1 cellular context compared by ENCODE assay signal in the genomic region with DNA sequence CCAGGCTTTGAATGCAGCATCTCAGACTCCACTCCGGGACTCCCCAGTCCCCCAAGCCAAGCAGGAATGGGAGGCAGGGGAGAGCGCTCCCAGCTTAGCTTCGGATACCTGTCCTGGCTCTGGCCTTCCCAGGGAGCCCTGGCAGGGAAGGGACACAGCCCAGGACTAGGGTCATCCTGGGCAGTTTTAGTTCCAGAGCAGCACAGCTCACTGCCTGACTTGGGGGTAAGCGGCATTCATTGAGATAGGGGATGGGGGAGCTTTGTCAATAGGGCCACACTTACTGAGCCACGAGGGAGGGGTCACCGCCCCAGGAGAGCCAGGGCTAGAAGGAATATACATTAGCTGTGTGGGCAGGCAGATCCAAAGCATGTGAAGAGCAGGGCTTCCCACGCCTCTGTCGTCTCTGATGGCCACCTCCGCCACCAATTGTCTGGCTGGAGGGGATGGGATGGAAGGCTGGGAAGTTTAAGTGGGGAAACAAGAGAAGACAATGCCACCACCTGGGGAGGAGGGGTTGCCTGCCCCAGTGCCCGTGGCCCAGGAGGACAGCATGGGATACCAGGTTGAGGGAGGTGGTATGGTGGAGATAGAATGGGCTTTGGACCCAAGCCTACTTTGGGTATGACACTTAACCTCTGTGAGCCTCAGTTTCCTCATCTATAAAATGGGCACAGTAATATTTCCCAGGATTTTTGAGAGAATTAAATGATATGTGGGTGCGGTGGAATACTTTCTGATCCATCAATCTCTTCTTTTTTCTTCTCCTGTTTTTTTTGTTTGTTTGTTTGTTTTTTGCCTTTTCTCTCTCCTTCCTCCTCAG.
A peak's percentile ranks its signal among the peaks of the same experiment; 100 is the strongest.
TF ChIP-seq lines count a peak whose summit lies in the region.

No MANE protein-coding gene starts in this region.

TF ChIP-seq in K562, 482 proteins besides CTCF, POLR2A, EP300 and RAD21:
- TF ChIP-seq CHD4 (IDR thresholded peaks at IDR 0.05; ENCODE audit: insufficient read depth, insufficient replicate concordance, low read depth, low read length, poor library complexity, severe bottlenecking) (peak; percentile 69), RBM25 (IDR thresholded peaks at IDR 0.05; ENCODE audit: low read depth, low read length, severe bottlenecking) (peak; percentile 93), KDM1A (IDR thresholded peaks at IDR 0.05) (0 out of 4 replicates have a peak, but pooled peaks have one; percentile 15 to 18), MXD1 (CRISPR knock-in tag; IDR thresholded peaks at IDR 0.05; ENCODE audit: borderline replicate concordance, poor library complexity, severe bottlenecking) (no peak), RCOR1 (IDR thresholded peaks at IDR 0.05; ENCODE audit: borderline replicate concordance in 1 of 2, low read depth in 2 of 2, low read length in 2 of 2) (0 out of 4 replicates have a peak, but pooled peaks of 1 of the 2 experiments have one; percentile 49), MYNN (IDR thresholded peaks at IDR 0.05) (no peak), MYNN (CRISPR knock-in tag; IDR thresholded peaks at IDR 0.05) (no peak), BCOR (IDR thresholded peaks at IDR 0.05) (0 out of 2 replicates have a peak, but pooled peaks have one; percentile 26), KLF13 (tag; IDR thresholded peaks at IDR 0.05; ENCODE audit: borderline replicate concordance, low read depth) (no peak), ESRRA (IDR thresholded peaks at IDR 0.05; ENCODE audit: borderline replicate concordance, low read depth) (peak; percentile 60; the same call in 1 of the 2 replicates)
